Comparison of ENCODE assay signal across 8 cellular contexts in the genomic region with DNA sequence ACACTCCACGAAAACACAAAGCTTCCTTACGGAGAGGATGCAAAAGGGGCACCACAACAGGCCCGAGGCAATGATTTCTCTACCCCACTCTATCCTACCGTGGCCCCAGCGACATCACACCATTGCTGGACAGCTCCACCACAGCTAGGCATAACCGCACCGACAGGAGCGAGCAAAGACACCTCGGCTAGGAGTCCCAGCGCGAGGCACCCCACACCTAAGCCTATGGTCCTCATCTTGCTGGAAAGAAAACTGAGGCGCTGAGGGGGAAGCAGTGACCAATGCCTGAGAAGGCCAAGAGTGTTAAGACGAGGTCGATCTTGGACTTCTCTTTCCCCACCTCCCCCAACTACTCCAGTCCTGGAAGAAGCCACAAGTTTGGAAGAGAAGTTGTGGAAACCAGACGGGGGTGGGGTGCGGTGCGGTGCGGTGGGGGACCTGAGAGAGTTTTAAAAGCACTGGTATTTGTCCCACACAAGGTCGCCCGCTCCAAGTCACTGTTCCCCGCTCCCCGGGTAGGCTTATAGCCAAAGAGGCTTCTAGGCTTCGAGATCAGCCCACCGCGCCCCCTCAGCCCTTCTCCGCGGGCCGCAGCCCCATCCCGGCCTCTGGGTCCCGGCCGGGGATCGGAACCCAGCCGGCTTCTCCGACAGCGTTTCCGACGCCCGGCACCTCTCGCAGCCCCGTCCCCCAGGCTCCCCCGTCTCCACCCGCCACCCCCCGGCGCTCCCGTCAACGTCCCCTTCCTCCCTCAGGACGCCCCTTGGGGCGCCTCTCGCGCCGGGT. TPM values are rescaled to one million over a fixed set of nuclear protein-coding genes. Genes with fewer than 3 reads are reported as not detected.
DNase-seq lines count a peak whose midpoint lies in the region; ATAC-seq and TF ChIP-seq lines count a peak whose summit lies in the region.

No MANE protein-coding gene starts in this region.

- H3K79me2 ChIP-seq in PC-3 (ENCODE audit: low read length) = peaks cover 26% of the 10 kb centered on the region

- no peaks in the 10 kb centered on the region for H3K27me3 Mint-ChIP-seq in memory B cell

- H3K36me3 ChIP-seq in A673 (ENCODE audit: insufficient read depth, low read length, poor library complexity, severe bottlenecking) (no peaks in the 10 kb centered on the region), PC-3 (ENCODE audit: low read depth, low read length) (no peaks in the 10 kb centered on the region), upper lobe of left lung (no peaks in the 10 kb centered on the region)

- CTCF ChIA-PET in A673 (lab: Charles Lee) (interaction anchor here (0.9 kb wide), 1 partner anchor 66 kb away, joined by 4 read pairs; no protein-coding TSS in a partner anchor), PC-3 (lab: Charles Lee) (no interaction called here)

- H3K4me3 ChIP-seq in A673 (ENCODE audit: low read depth, low read length, poor library complexity, severe bottlenecking) (peak overlapping the region; percentile 78), PC-3 (ENCODE audit: low read length) (peak overlapping the region; percentile 73), upper lobe of left lung (peak overlapping the region; percentile 77 to 96 (median 86))

- intact Hi-C loops in A673 (cut with micrococcal nuclease; ENCODE audit: unreplicated experiment) = loop anchor here (5.0 to 10.0 kb wide), 3 partner anchors 63 to 168 kb away; no protein-coding TSS in a partner anchor
- intact Hi-C loops in PC-3 (cut with micrococcal nuclease) = no loop called here

- no peaks in the 10 kb centered on the region for H3K36me3 Mint-ChIP-seq in memory B cell

- H2AFZ ChIP-seq in PC-3 (ENCODE audit: low read length) = peak overlapping the region; percentile 78

- TF ChIP-seq CTCF in A673 (conservative IDR thresholded peaks at IDR 0.05; ENCODE audit: low read depth, low read length) (no peak), PC-3 (conservative IDR thresholded peaks at IDR 0.05; ENCODE audit: low read depth, low read length) (no peak), upper lobe of left lung (IDR thresholded peaks at IDR 0.05) (no peak)

- DNase-seq in A673 (ENCODE audit: low spot score) (peak; percentile 6), PC-3 (no peak), cerebellar cortex (ENCODE audit: low spot score) (peak; percentile 17), memory B cell (ENCODE audit: low spot score in 2 of 2) (no peak), upper lobe of left lung (peak in 1 of 2 donors; percentile 22), NCI-H1694 (lab: John Stamatoyannopoulos, UW) (no peak)

- peak overlapping the region; percentile 92 for H3K4me3 Mint-ChIP-seq in memory B cell

- H3K9me3 Mint-ChIP-seq in memory B cell = no peaks in the 10 kb centered on the region

- peak overlapping the region; percentile 78 for H3K27ac ChIP-seq in A673 (ENCODE audit: low read depth, low read length, poor library complexity, severe bottlenecking)
- no peak overlapping the region for H3K27ac ChIP-seq in PC-3 (ENCODE audit: low read length)
- H3K27ac ChIP-seq in upper lobe of left lung = peak overlapping the region; percentile 69 to 95 (median 88)

- no peaks in the 10 kb centered on the region for H3K27me3 ChIP-seq in A673 (replicated peaks; ENCODE audit: insufficient read depth, low read depth, low read length, poor library complexity)
- H3K27me3 ChIP-seq in PC-3 (ENCODE audit: low read length) = no peaks in the 10 kb centered on the region
- H3K27me3 ChIP-seq in upper lobe of left lung = no peaks in the 10 kb centered on the region

- TF ChIP-seq EP300 in upper lobe of left lung (IDR thresholded peaks at IDR 0.05) = no peak

- POLR2A ChIA-PET in A673 (lab: Charles Lee; ENCODE audit: low non-redundant PET) (no interaction called here), PC-3 (lab: Charles Lee; ENCODE audit: unreplicated experiment) (no interaction called here)

- H3K4me1 ChIP-seq in A673 (ENCODE audit: insufficient read depth, low read length, poor library complexity, severe bottlenecking) (peaks cover 10% of the 10 kb centered on the region), PC-3 (ENCODE audit: insufficient read depth, low read length) (peaks cover 20% of the 10 kb centered on the region), upper lobe of left lung (peaks cover 25 to 42% (median 35%) of the 10 kb centered on the region in 4 donors)

- H3F3A ChIP-seq in PC-3 (ENCODE audit: low read length, unreplicated experiment) = no peaks in the 10 kb centered on the region

- H4K20me1 ChIP-seq in PC-3 (ENCODE audit: low read length) = no peaks in the 10 kb centered on the region

- H3K9ac ChIP-seq in PC-3 (ENCODE audit: low read length) = peak overlapping the region; percentile 69

- H3K9me3 ChIP-seq in A673 (ENCODE audit: low read depth, low read length, poor library complexity, severe bottlenecking) = no peaks in the 10 kb centered on the region
- H3K9me3 ChIP-seq in PC-3 (ENCODE audit: low read length) = no peaks in the 10 kb centered on the region
- no peaks in the 10 kb centered on the region for H3K9me3 ChIP-seq in upper lobe of left lung

- WGBS in upper lobe of left lung, 2 donors = 7 to 25% methylated on average over 13 to 46 of the region's 51 CpGs

- peaks cover 42% of the 10 kb centered on the region for H3K4me1 Mint-ChIP-seq in memory B cell

- peak; percentile 5 for ATAC-seq in GM19328 (IDR thresholded peaks at IDR 0.05; ENCODE audit: unreplicated experiment)
- no peak for ATAC-seq in PC-3
- peak; percentile 16 for ATAC-seq in memory B cell (ENCODE audit: low read depth)
- ATAC-seq in upper lobe of left lung (ENCODE audit: low FRiP score in 2 of 2) = no peak
- no peak for ATAC-seq in GM18517 (IDR thresholded peaks at IDR 0.05; ENCODE audit: unreplicated experiment)

- BruUV-seq in A673 (replicated peaks; lab: Mats Ljungman, UMichigan) = no TSS peak
- no TSS peak for BruUV-seq in PC-3 (replicated peaks; lab: Mats Ljungman, UMichigan)

- peak overlapping the region; percentile 96 for H3K27ac Mint-ChIP-seq in memory B cell

- no peak for TF ChIP-seq POLR2A in upper lobe of left lung (IDR thresholded peaks at IDR 0.05)

- H3K4me2 ChIP-seq in PC-3 (ENCODE audit: low read length) = peak overlapping the region; percentile 87

- H3K9me2 ChIP-seq in PC-3 (replicated peaks; ENCODE audit: low read length) = no peaks in the 10 kb centered on the region

RNA-seq across cellular contexts. Expression of a gene that starts 0.8 kb away (rescaled TPM):
- total RNA-seq in A673 (2021) (19.7 and 27.3 TPM in 2 replicates), PC-3 (2014; rRNA removed) (43.8 and 46.2 TPM in 2 replicates), upper lobe of left lung (10 to 100 TPM; 10.5 to 22.8 (median 17.4) TPM)

RNA-seq across cellular contexts. Expression of a gene that starts 5.9 kb away (rescaled TPM):
- total RNA-seq in A673 (2021) (64.1 and 66.5 TPM in 2 replicates), PC-3 (2014; rRNA removed) (37.6 and 43.5 TPM in 2 replicates), upper lobe of left lung (10 to 100 TPM; 23.1 to 91.1 (median 28.2) TPM)

Comparison
In these comparisons a context has a peak if more than half of its experiments do, and no peak if none do; other contexts are left out.
1. DNase-seq: peak in A673 (single experiment) and cerebellar cortex (single experiment); none in PC-3 (single experiment), memory B cell (0 of 2) and NCI-H1694 (single experiment).
2. ATAC-seq: peak in GM19328 (single experiment) and memory B cell (single experiment); none in PC-3 (single experiment), upper lobe of left lung (0 of 2) and GM18517 (single experiment).
3. Peak in every context shown above with its lines, with median percentiles within 50 percentile points of each other: H3K4me3 ChIP-seq.